12 cellular contexts compared by ENCODE assay signal in the genomic region with DNA sequence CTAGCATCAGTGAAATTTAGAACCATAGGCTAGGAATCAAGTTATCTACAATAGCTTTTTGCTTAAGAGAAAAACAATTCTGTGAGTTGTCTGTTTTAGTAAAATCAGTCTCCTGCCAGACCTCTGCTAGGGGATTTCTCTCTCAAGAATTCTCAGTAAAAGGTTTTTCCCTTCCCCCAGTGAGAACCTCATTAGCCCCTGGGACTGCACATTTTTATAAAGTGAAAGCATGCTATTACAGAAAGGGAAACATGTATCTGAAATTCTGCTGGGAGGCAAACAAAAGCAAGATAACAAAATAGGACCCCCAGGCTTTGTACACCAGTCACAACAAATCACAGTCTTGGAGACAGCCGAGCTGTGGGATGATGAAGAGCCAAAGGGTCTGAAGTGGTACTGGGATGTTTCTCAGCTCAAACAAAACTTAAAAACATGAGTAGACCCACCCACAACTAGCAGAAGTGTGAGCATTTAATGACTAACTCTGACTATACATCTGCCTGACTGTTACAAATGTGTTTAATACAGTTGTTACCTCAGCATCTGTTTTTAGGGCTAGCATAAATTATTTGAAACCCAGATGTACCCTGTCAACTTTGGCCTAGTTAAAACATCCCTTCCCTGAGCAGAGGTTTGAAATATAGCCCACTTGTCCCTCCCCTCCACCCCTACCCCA. TPM values are rescaled to one million over a fixed set of nuclear protein-coding genes. Genes with fewer than 3 reads are reported as not detected.
DNase-seq lines count a peak whose midpoint lies in the region; ATAC-seq and TF ChIP-seq lines count a peak whose summit lies in the region.
"Had no signal": no experiment of that assay in that cellular context is flagged by ENCODE, and none has a peak within 500 bp of the region (broad histone marks: within the 10 kb centered on the region; RNA-seq: fewer than 3 reads in every experiment).

No MANE protein-coding gene starts in this region.

- peak overlapping the region; percentile 58 for H3K27ac Mint-ChIP-seq in CD4-positive, alpha-beta T cell

- intact Hi-C loops in CD4-positive, alpha-beta T cell (cut with DNase I, micrococcal nuclease), result no loop called here

- ATAC-seq in CD4-positive, alpha-beta T cell (ENCODE audit: poor library complexity), result no peak
- peak; percentile 67 for ATAC-seq in GM18868 (IDR thresholded peaks at IDR 0.05; ENCODE audit: unreplicated experiment)
- peak; percentile 51 for ATAC-seq in HG03460 (IDR thresholded peaks at IDR 0.05; ENCODE audit: unreplicated experiment)
- ATAC-seq in GM19324 (IDR thresholded peaks at IDR 0.05; ENCODE audit: low FRiP score, unreplicated experiment), result no peak

- no peak overlapping the region for H3K4me3 ChIP-seq in fibroblast of mammary gland (ENCODE audit: control insufficient read depth, low read depth, low read length)

- CTCF ChIA-PET in CD4-positive, alpha-beta T cell (lab: Charles Lee), result no interaction called here

- H3K9me3 Mint-ChIP-seq in CD4-positive, alpha-beta T cell, result no peaks in the 10 kb centered on the region
- H3K9me3 Mint-ChIP-seq: activated naive CD8-positive, alpha-beta T cell treated with anti-CD3 and anti-CD28 coated beads, Interleukin-2, amount 10 ng/mL, durations not matched to agents 7 days and 5 days had no signal

- no peak for TF ChIP-seq CTCF in CD4-positive, alpha-beta T cell (IDR thresholded peaks at IDR 0.05)
- no peak for TF ChIP-seq CTCF in fibroblast of mammary gland (conservative IDR thresholded peaks at IDR 0.05; ENCODE audit: control insufficient read depth, insufficient read depth, low read depth, low read length)

- DNase-seq in CD4-positive, alpha-beta T cell, result no peak
- DNase-seq in fibroblast of mammary gland (ENCODE audit: low read depth) (peak; percentile 77), mucosa of gallbladder (ENCODE audit: low spot score) (no peak), NK-92 (lab: John Stamatoyannopoulos, UW; ENCODE audit: unreplicated experiment) (no peak), glomerular visceral epithelial cell (ENCODE audit: extremely low spot score) (no peak)
- DNase-seq: activated naive CD8-positive, alpha-beta T cell treated with anti-CD3 and anti-CD28 coated beads, Interleukin-2, amount 10 ng/mL, durations not matched to agents 7 days and 5 days; NCI-H1092 treated with DMSO at 0.1 percent for 48 hours; NCI-H82; T-helper 9 cell had no signal

- H3K9me3 ChIP-seq in CD4-positive, alpha-beta T cell (ENCODE audit: control insufficient read depth, low read length), result no peaks in the 10 kb centered on the region

- H3K27ac ChIP-seq in CD4-positive, alpha-beta T cell (ENCODE audit: low read depth, low read length), result no peak overlapping the region

- H3K27me3 ChIP-seq in CD4-positive, alpha-beta T cell (ENCODE audit: control insufficient read depth, insufficient read depth, low read length), result no peaks in the 10 kb centered on the region

- POLR2A ChIA-PET in CD4-positive, alpha-beta T cell (lab: Charles Lee), result no interaction called here

- no peak overlapping the region for H3K4me3 Mint-ChIP-seq in CD4-positive, alpha-beta T cell
- H3K4me3 Mint-ChIP-seq: activated naive CD8-positive, alpha-beta T cell treated with anti-CD3 and anti-CD28 coated beads, Interleukin-2, amount 10 ng/mL, durations not matched to agents 7 days and 5 days had no signal

- H3K4me1 Mint-ChIP-seq in CD4-positive, alpha-beta T cell (ENCODE audit: low read depth), result peaks cover 11% of the 10 kb centered on the region

- no peaks in the 10 kb centered on the region for H3K27me3 Mint-ChIP-seq in CD4-positive, alpha-beta T cell
- H3K27me3 Mint-ChIP-seq: activated naive CD8-positive, alpha-beta T cell treated with anti-CD3 and anti-CD28 coated beads, Interleukin-2, amount 10 ng/mL, durations not matched to agents 7 days and 5 days had no signal

- H3K36me3 Mint-ChIP-seq in CD4-positive, alpha-beta T cell (ENCODE audit: low read depth), result peaks cover 100% of the 10 kb centered on the region

RNA-seq across cellular contexts. Expression of gene GLG1, which starts 20.0 kb away (rescaled TPM):
- 100 to 1,000 TPM; 110 to 114 TPM for total RNA-seq in CD4-positive, alpha-beta T cell
- total RNA-seq in mucosa of gallbladder, result 229 TPM

RNA-seq across cellular contexts. Expression of gene RFWD3, which starts 39.8 kb away (rescaled TPM):
- total RNA-seq in CD4-positive, alpha-beta T cell, result 10 to 100 TPM; 44.9 to 47.0 TPM
- total RNA-seq in mucosa of gallbladder, result 22.6 TPM

Comparison
In these comparisons a context has a peak if more than half of its experiments do, and no peak if none do; other contexts are left out.
1. ATAC-seq: peak in GM18868 (single experiment) and HG03460 (single experiment); none in CD4-positive, alpha-beta T cell (single experiment) and GM19324 (single experiment).